In genomic region chr16:17380613-17381012, GRCh38 we compare ENCODE assay signal across 13 cellular contexts.
A peak's percentile ranks its signal among the peaks of the same experiment; 100 is the strongest.
DNase-seq lines count a peak whose midpoint lies in the region; ATAC-seq, FAIRE-seq and TF ChIP-seq lines count a peak whose summit lies in the region.
"Had no signal": no experiment of that assay in that cellular context is flagged by ENCODE, and none has a peak within 500 bp of the region (broad histone marks: within the 10 kb centered on the region; RNA-seq: fewer than 3 reads in every experiment).

No MANE protein-coding gene starts in this region.

- H3K27me3 ChIP-seq in BLaER1: no peaks in the 10 kb centered on the region
- H3K27me3 ChIP-seq in pancreas: no peaks in the 10 kb centered on the region
- H3K27me3 ChIP-seq: heart right ventricle had no signal

- H3K4me1 Mint-ChIP-seq in activated T-helper 1 cell treated with anti-CD3 and anti-CD28 coated beads, Interleukin-12 subunit alpha, Interleukin-12 subunit beta, Interleukin-2, Interleukin-4 antibody, amounts not matched to agents 30 ng/mL and 10 ng/mL and 1 ng/mL, durations not matched to agents 14 hours and 24 hours and 36 hours (ENCODE audit: low read depth): peaks cover 61% of the 10 kb centered on the region

- no peaks in the 10 kb centered on the region for H3K36me3 ChIP-seq in BLaER1
- no peaks in the 10 kb centered on the region for H3K36me3 ChIP-seq in mesodermal cell (ENCODE audit: control insufficient read depth, insufficient read depth, low read length)
- H3K36me3 ChIP-seq in pancreas: no peaks in the 10 kb centered on the region
- H3K36me3 ChIP-seq: heart right ventricle had no signal

- no peak overlapping the region for H3K4me3 ChIP-seq in BLaER1
- no peak overlapping the region for H3K4me3 ChIP-seq in mesodermal cell (ENCODE audit: extremely low read depth, insufficient read depth, low read length, poor library complexity, severe bottlenecking)
- no peak overlapping the region for H3K4me3 ChIP-seq in pancreas
- H3K4me3 ChIP-seq: heart right ventricle had no signal

- H3K9ac ChIP-seq in BLaER1: no peak overlapping the region

- H3K36me3 Mint-ChIP-seq in activated T-helper 1 cell treated with anti-CD3 and anti-CD28 coated beads, Interleukin-12 subunit alpha, Interleukin-12 subunit beta, Interleukin-2, Interleukin-4 antibody, amounts not matched to agents 30 ng/mL and 10 ng/mL and 1 ng/mL, durations not matched to agents 14 hours and 24 hours and 36 hours (ENCODE audit: low read depth): no peaks in the 10 kb centered on the region

- intact Hi-C loops in activated T-helper 1 cell treated with anti-CD3 and anti-CD28 coated beads, Interleukin-12 subunit alpha, Interleukin-12 subunit beta, Interleukin-2, Interleukin-4 antibody, amounts not matched to agents 30 ng/mL and 10 ng/mL and 1 ng/mL, durations not matched to agents 14 hours and 24 hours and 36 hours (cut with micrococcal nuclease): no loop called here
- intact Hi-C loops in pancreas (cut with DNase I): no loop called here

- DNase-seq in HCEC 1CT (peak; percentile 3), pancreas (no peak), NCI-H345 (lab: John Stamatoyannopoulos, UW) (no peak), ureter (ENCODE audit: low spot score) (no peak)
- DNase-seq in activated T-helper 1 cell treated with anti-CD3 and anti-CD28 coated beads, Interleukin-12 subunit alpha, Interleukin-12 subunit beta, Interleukin-2, Interleukin-4 antibody, amounts not matched to agents 30 ng/mL and 10 ng/mL and 1 ng/mL, durations not matched to agents 14 hours and 24 hours and 36 hours (ENCODE audit: low spot score): no peak
- DNase-seq: activated naive CD4-positive, alpha-beta T cell treated with anti-CD3 and anti-CD28 coated beads, Interleukin-2, amount 10 ng/mL, durations not matched to agents 7 days and 5 days; effector CD8-positive, alpha-beta T cell; heart right ventricle; NCI-H69 had no signal

- H3K27ac ChIP-seq in BLaER1 (peak overlapping the region; percentile 11; the same call in 1 of the 2 replicates), mesodermal cell (ENCODE audit: low read depth, low read length, severe bottlenecking) (peak overlapping the region; percentile 41), pancreas (no peak overlapping the region)

- no peaks in the 10 kb centered on the region for H3K9me3 Mint-ChIP-seq in activated T-helper 1 cell treated with anti-CD3 and anti-CD28 coated beads, Interleukin-12 subunit alpha, Interleukin-12 subunit beta, Interleukin-2, Interleukin-4 antibody, amounts not matched to agents 30 ng/mL and 10 ng/mL and 1 ng/mL, durations not matched to agents 14 hours and 24 hours and 36 hours
- H3K9me3 Mint-ChIP-seq: activated naive CD4-positive, alpha-beta T cell treated with anti-CD3 and anti-CD28 coated beads, Interleukin-2, amount 10 ng/mL, durations not matched to agents 7 days and 5 days had no signal

- peak overlapping the region; percentile 57 for H3K27ac Mint-ChIP-seq in activated T-helper 1 cell treated with anti-CD3 and anti-CD28 coated beads, Interleukin-12 subunit alpha, Interleukin-12 subunit beta, Interleukin-2, Interleukin-4 antibody, amounts not matched to agents 30 ng/mL and 10 ng/mL and 1 ng/mL, durations not matched to agents 14 hours and 24 hours and 36 hours
- H3K27ac Mint-ChIP-seq: activated naive CD4-positive, alpha-beta T cell treated with anti-CD3 and anti-CD28 coated beads, Interleukin-2, amount 10 ng/mL, durations not matched to agents 7 days and 5 days had no signal

- no peak for TF ChIP-seq CTCF in pancreas (IDR thresholded peaks at IDR 0.05)

- H3K4me3 Mint-ChIP-seq in activated T-helper 1 cell treated with anti-CD3 and anti-CD28 coated beads, Interleukin-12 subunit alpha, Interleukin-12 subunit beta, Interleukin-2, Interleukin-4 antibody, amounts not matched to agents 30 ng/mL and 10 ng/mL and 1 ng/mL, durations not matched to agents 14 hours and 24 hours and 36 hours: peak overlapping the region; percentile 10
- H3K4me3 Mint-ChIP-seq: activated naive CD4-positive, alpha-beta T cell treated with anti-CD3 and anti-CD28 coated beads, Interleukin-2, amount 10 ng/mL, durations not matched to agents 7 days and 5 days had no signal

- 88 to 93% methylated on average over 1 of the region's 3 CpGs for WGBS in mesodermal cell (ENCODE audit: insufficient coverage in 2 of 2), 2 experiments
- 82 to 86% methylated on average over 3 of the region's 3 CpGs for WGBS in pancreas, 2 donors

- peaks cover 100% of the 10 kb centered on the region for H3K4me1 ChIP-seq in BLaER1
- H3K4me1 ChIP-seq in mesodermal cell (ENCODE audit: control insufficient read depth, insufficient read depth, low read length, poor library complexity, severe bottlenecking): peaks cover 18% of the 10 kb centered on the region
- H3K4me1 ChIP-seq in pancreas: peaks cover 0 to 11% (median 6%) of the 10 kb centered on the region in 3 donors

- H3K9me3 ChIP-seq in BLaER1: no peaks in the 10 kb centered on the region
- no peaks in the 10 kb centered on the region for H3K9me3 ChIP-seq in mesodermal cell (ENCODE audit: control insufficient read depth, low read length)
- no peaks in the 10 kb centered on the region for H3K9me3 ChIP-seq in pancreas
- H3K9me3 ChIP-seq: heart right ventricle had no signal

- no peaks in the 10 kb centered on the region for H3K27me3 Mint-ChIP-seq in activated T-helper 1 cell treated with anti-CD3 and anti-CD28 coated beads, Interleukin-12 subunit alpha, Interleukin-12 subunit beta, Interleukin-2, Interleukin-4 antibody, amounts not matched to agents 30 ng/mL and 10 ng/mL and 1 ng/mL, durations not matched to agents 14 hours and 24 hours and 36 hours (ENCODE audit: insufficient read depth)
- H3K27me3 Mint-ChIP-seq: activated naive CD4-positive, alpha-beta T cell treated with anti-CD3 and anti-CD28 coated beads, Interleukin-2, amount 10 ng/mL, durations not matched to agents 7 days and 5 days had no signal

- ATAC-seq in GM18907 (IDR thresholded peaks at IDR 0.05; ENCODE audit: unreplicated experiment) (no peak), pancreas (no peak)
- ATAC-seq: sciatic nerve had no signal

- FAIRE-seq in pancreas (lab: Jason Lieb, UNC): no peak

- H3K4me2 ChIP-seq in BLaER1: peak overlapping the region; percentile 83

- peaks cover 99% of the 10 kb centered on the region for H4K20me1 ChIP-seq in BLaER1

Comparison
In these comparisons a context has a peak if more than half of its experiments do, and no peak if none do; other contexts are left out.
1. H3K27ac ChIP-seq: peak in BLaER1 (single experiment) and mesodermal cell (single experiment); none in pancreas (0 of 4).